In the genomic region with DNA sequence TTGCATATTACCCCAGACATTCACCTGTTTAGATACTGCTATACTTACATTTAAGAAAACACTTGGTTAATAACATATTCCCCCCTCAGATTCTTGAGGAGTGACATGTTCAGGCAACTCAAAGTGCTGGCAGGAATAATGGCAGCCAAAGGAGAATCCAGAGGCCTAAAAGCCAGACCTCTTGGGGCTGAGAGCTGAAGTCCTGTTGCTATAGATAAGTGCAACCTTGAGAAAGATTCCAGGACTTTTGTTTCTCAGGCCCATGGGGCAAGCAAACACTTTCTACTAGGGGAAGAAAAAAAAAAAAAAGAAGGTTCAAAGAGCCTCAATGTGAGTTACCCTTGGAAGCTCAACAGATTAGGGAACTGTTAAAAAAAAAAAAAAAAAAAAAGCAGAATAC, we compare ENCODE assay signal across 23 cellular contexts.
"Had no signal": no experiment of that assay in that cellular context is flagged by ENCODE, and none has a peak within 500 bp of the region (broad histone marks: within the 10 kb centered on the region; RNA-seq: fewer than 3 reads in every experiment).

No MANE protein-coding gene starts in this region.

- H3K27ac ChIP-seq: dorsolateral prefrontal cortex, heart right ventricle, parathyroid adenoma, psoas muscle, skin epidermis, stomach, thoracic aorta, transverse colon had no signal

- H3K4me3 ChIP-seq: dorsolateral prefrontal cortex, gastrocnemius medialis, heart right ventricle, lung, psoas muscle, skin epidermis, stomach, thoracic aorta, transverse colon had no signal

- H3K9me3 ChIP-seq: gastrocnemius medialis, heart right ventricle, psoas muscle, stomach, thoracic aorta, transverse colon had no signal

- H3K4me1 ChIP-seq: heart right ventricle, parathyroid adenoma, transverse colon had no signal

- H2AFZ ChIP-seq: parathyroid adenoma had no signal

- ATAC-seq: heart right ventricle, left colon, left ventricle myocardium superior, psoas muscle, sciatic nerve had no signal

- DNase-seq: cortex of kidney; dorsolateral prefrontal cortex; effector CD8-positive, alpha-beta T cell; gastrocnemius medialis; heart right ventricle; kidney; left colon; left ventricle myocardium superior; mesendoderm; naive B cell; psoas muscle; retina; stimulated activated CD4-positive, alpha-beta T cell treated with anti-CD3 and anti-CD28 coated beads, Interleukin-2, amount 100 ng/mL, for 24 hours; stimulated activated CD4-positive, alpha-beta T cell treated with anti-CD3 and anti-CD28 coated beads, Interleukin-4, amount 100 ng/mL, for 4 hours; stimulated activated naive CD4-positive, alpha-beta T cell; stomach; substantia nigra; transverse colon had no signal

- H3K27me3 ChIP-seq: dorsolateral prefrontal cortex, gastrocnemius medialis, heart right ventricle, stomach, transverse colon had no signal

- H3K36me3 ChIP-seq: gastrocnemius medialis, heart right ventricle, thoracic aorta, transverse colon had no signal

- H3K79me2 ChIP-seq: parathyroid adenoma had no signal
